Comparison of ENCODE assay signal across 8 cellular contexts in genomic region chr6:111605100-111605748, GRCh38. TPM values are rescaled to one million over a fixed set of nuclear protein-coding genes. Genes with fewer than 3 reads are reported as not detected.
DNase-seq lines count a peak whose midpoint lies in the region; ATAC-seq lines count a peak whose summit lies in the region.

No MANE protein-coding gene starts in this region.

- no peak overlapping the region for H3K23ac ChIP-seq in neuronal stem cell (ENCODE audit: low read depth, low read length, poor library complexity)

- H3K79me1 ChIP-seq in neuronal stem cell (ENCODE audit: low read depth, low read length): no peaks in the 10 kb centered on the region

- no CpG with 5 or more reads among the region's 18 CpGs for WGBS in neuronal stem cell (ENCODE audit: extremely low coverage in 2 of 2, insufficient read length in 2 of 2, insufficient replicate concordance in 1 of 2), 2 donors

- H3K27me3 Mint-ChIP-seq in activated naive CD4-positive, alpha-beta T cell treated with anti-CD3 and anti-CD28 coated beads for 36 hours (ENCODE audit: low read depth): no peaks in the 10 kb centered on the region

- no peak overlapping the region for H3K9ac ChIP-seq in neuronal stem cell (ENCODE audit: low read depth, low read length, poor library complexity)

- no peak overlapping the region for H2BK5ac ChIP-seq in neuronal stem cell (ENCODE audit: low read length)

- H2BK120ac ChIP-seq in neuronal stem cell (ENCODE audit: low read depth, low read length): no peak overlapping the region

- peak overlapping the region; percentile 55 to 72 for H3K4me3 ChIP-seq in neuronal stem cell (ENCODE audit: low read length in 2 of 2)

- no peaks in the 10 kb centered on the region for H3K9me3 Mint-ChIP-seq in activated naive CD4-positive, alpha-beta T cell treated with anti-CD3 and anti-CD28 coated beads for 36 hours

- no peak overlapping the region for H3K18ac ChIP-seq in neuronal stem cell (ENCODE audit: low read length)

- H3K4me1 ChIP-seq in neuronal stem cell (ENCODE audit: control insufficient read depth in 2 of 2, insufficient read depth in 1 of 2, low read depth in 1 of 2, low read length in 2 of 2): peaks cover 18 to 24% of the 10 kb centered on the region in 2 donors

- no peaks in the 10 kb centered on the region for H3K36me3 ChIP-seq in neuronal stem cell (replicated peaks in 1 of 2; ENCODE audit: control insufficient read depth in 2 of 2, insufficient read depth in 2 of 2, low read length in 2 of 2)

- H3K27me3 ChIP-seq in neuronal stem cell (ENCODE audit: control insufficient read depth in 3 of 3, insufficient read depth in 3 of 3, low read depth in 1 of 3, low read length in 3 of 3): no peaks in the 10 kb centered on the region

- no peak overlapping the region for H4K91ac ChIP-seq in neuronal stem cell (ENCODE audit: low read depth, low read length, poor library complexity)

- H2AFZ ChIP-seq in neuronal stem cell (ENCODE audit: low read length): peak overlapping the region; percentile 88

- CTCF ChIA-PET in activated naive CD4-positive, alpha-beta T cell treated with anti-CD3 and anti-CD28 coated beads for 36 hours (lab: Charles Lee): interaction anchor here (0.5 to 2.5 kb wide), 9 partner anchors 36 to 440 kb away, joined by 3 to 9 read pairs (median 3); a partner anchor contains a TSS

- peaks cover 2% of the 10 kb centered on the region for H3K36me3 Mint-ChIP-seq in activated naive CD4-positive, alpha-beta T cell treated with anti-CD3 and anti-CD28 coated beads for 36 hours (ENCODE audit: low read depth)

- DNase-seq in NCI-H82 (lab: John Stamatoyannopoulos, UW) (peak; percentile 22), NCI-H82 treated with DMSO at 0.1 percent for 48 hours (lab: John Stamatoyannopoulos, UW; ENCODE audit: unreplicated experiment) (no peak), NCI-H2196 (lab: John Stamatoyannopoulos, UW; ENCODE audit: unreplicated experiment) (peak; percentile 21), globus pallidus (ENCODE audit: low spot score) (peak; percentile 76), neuronal stem cell (ENCODE audit: low spot score) (no peak), DMS153 (lab: John Stamatoyannopoulos, UW) (no peak)
- peak; percentile 38 for DNase-seq in activated naive CD4-positive, alpha-beta T cell treated with anti-CD3 and anti-CD28 coated beads for 36 hours

- H3K27ac ChIP-seq in neuronal stem cell (replicated peaks; ENCODE audit: low read length): peak overlapping the region; percentile 34

- intact Hi-C loops in activated naive CD4-positive, alpha-beta T cell treated with anti-CD3 and anti-CD28 coated beads for 36 hours (cut with micrococcal nuclease): loop anchor here (1.0 to 5.0 kb wide), 12 partner anchors 17 to 790 kb away; partner anchors contain the start of genes CDK19, FAM229B, FYN and TUBE1

- H4K8ac ChIP-seq in neuronal stem cell (ENCODE audit: low read depth, low read length): no peak overlapping the region

- H3K9me3 ChIP-seq in neuronal stem cell (replicated peaks in 1 of 2; ENCODE audit: control insufficient read depth in 2 of 2, insufficient read depth in 1 of 2, low read depth in 1 of 2, low read length in 2 of 2): peaks cover 0 to 2% of the 10 kb centered on the region in 2 donors

- H2BK12ac ChIP-seq in neuronal stem cell (ENCODE audit: low read length): no peak overlapping the region

- no peak overlapping the region for H2AK5ac ChIP-seq in neuronal stem cell (ENCODE audit: low read depth, low read length)

- peak; percentile 51 for ATAC-seq in HG02642 (IDR thresholded peaks at IDR 0.05; ENCODE audit: poor library complexity, unreplicated experiment)

- peak overlapping the region; percentile 93 for H3K27ac Mint-ChIP-seq in activated naive CD4-positive, alpha-beta T cell treated with anti-CD3 and anti-CD28 coated beads for 36 hours

- no peak overlapping the region for H3K14ac ChIP-seq in neuronal stem cell (ENCODE audit: low read length)

- H3K4me1 Mint-ChIP-seq in activated naive CD4-positive, alpha-beta T cell treated with anti-CD3 and anti-CD28 coated beads for 36 hours (ENCODE audit: low read depth): peaks cover 39% of the 10 kb centered on the region

- peak overlapping the region; percentile 74 for H3K4me2 ChIP-seq in neuronal stem cell (ENCODE audit: insufficient read depth, low read length, poor library complexity, severe bottlenecking)

- no peak overlapping the region for H3K4ac ChIP-seq in neuronal stem cell (ENCODE audit: low read length)

- peak overlapping the region; percentile 82 for H3K4me3 Mint-ChIP-seq in activated naive CD4-positive, alpha-beta T cell treated with anti-CD3 and anti-CD28 coated beads for 36 hours

- H2BK15ac ChIP-seq in neuronal stem cell (ENCODE audit: low read length): no peak overlapping the region

RNA-seq across cellular contexts. Expression of gene TRAF3IP2, which starts 0.5 kb away (rescaled TPM):
- 10 to 100 TPM; 39.9 to 42.2 TPM for total RNA-seq in activated naive CD4-positive, alpha-beta T cell treated with anti-CD3 and anti-CD28 coated beads for 36 hours
- polyA plus RNA-seq in neuronal stem cell (2013, experiment 1 of 2): 2.5 TPM
- 2.1 TPM for polyA plus RNA-seq in neuronal stem cell (2013, experiment 2 of 2)

Comparison
In these comparisons a context has a peak if more than half of its experiments do, and no peak if none do; other contexts are left out.
1. DNase-seq: peak in NCI-H82 (single experiment), NCI-H2196 (single experiment), activated naive CD4-positive, alpha-beta T cell treated with anti-CD3 and anti-CD28 coated beads for 36 hours (single experiment) and globus pallidus (single experiment); none in NCI-H82 treated with DMSO at 0.1 percent for 48 hours (single experiment), neuronal stem cell (single experiment) and DMS153 (single experiment).